14 cellular contexts compared by ENCODE assay signal in the genomic region with DNA sequence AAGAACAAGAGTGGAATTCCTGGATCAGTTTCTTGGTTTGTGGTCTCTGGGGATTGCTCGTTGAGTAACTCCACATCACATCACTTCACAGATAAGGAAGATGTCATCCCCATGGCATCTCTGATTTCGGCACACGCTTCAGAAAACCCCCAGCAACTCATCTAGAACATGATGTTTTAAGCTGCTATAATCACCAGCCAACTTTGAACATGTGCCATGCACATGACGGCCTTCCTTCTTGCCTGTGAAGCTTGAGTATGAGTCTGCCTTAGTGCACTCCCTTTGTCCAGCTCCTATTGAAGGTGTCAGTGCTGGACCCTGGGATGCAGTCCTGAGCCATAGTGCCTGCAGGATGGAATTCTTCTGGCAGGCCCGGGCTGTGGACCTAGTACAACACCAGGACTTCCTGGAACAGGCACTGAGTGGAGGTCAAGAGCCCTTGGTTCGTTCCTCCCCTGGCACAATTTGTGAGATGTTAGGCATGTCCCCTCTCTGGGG.
DNase-seq lines count a peak whose midpoint lies in the region; ATAC-seq, FAIRE-seq and TF ChIP-seq lines count a peak whose summit lies in the region.
"Had no signal": no experiment of that assay in that cellular context is flagged by ENCODE, and none has a peak within 500 bp of the region (broad histone marks: within the 10 kb centered on the region; RNA-seq: fewer than 3 reads in every experiment).

No MANE protein-coding gene starts in this region.

- DNase-seq in AG20443 (ENCODE audit: low spot score): peak; percentile 54
- DNase-seq in HK-2 (ENCODE audit: unreplicated experiment): peak; percentile 69
- DNase-seq in astrocyte (ENCODE audit: low read depth): peak; percentile 96
- DNase-seq in lung (ENCODE audit: low spot score): peak; percentile 57
- DNase-seq in occipital lobe (lab: John Stamatoyannopoulos, UW): no peak
- no peak for DNase-seq in GM12892 (ENCODE audit: insufficient read length)
- DNase-seq in left colon: no peak
- DNase-seq in inferior parietal cortex (ENCODE audit: extremely low spot score): no peak
- DNase-seq: activated CD8-positive, alpha-beta memory T cell treated with anti-CD3 and anti-CD28 coated beads, Interleukin-2, amount 50 U/mL, for 48 hours; erythroblast; NCI-H1694; testis had no signal

- peaks cover 2% of the 10 kb centered on the region for H3K9me3 Mint-ChIP-seq in astrocyte (ENCODE audit: unreplicated experiment)

- no peak overlapping the region for H3K9ac ChIP-seq in astrocyte (ENCODE audit: low read length)

- H3K27me3 ChIP-seq in astrocyte (ENCODE audit: insufficient read depth, low read length) (no peaks in the 10 kb centered on the region), lung (ENCODE audit: control insufficient read depth, insufficient read depth) (no peaks in the 10 kb centered on the region)
- H3K27me3 ChIP-seq: cardiac muscle cell, testis had no signal

- no peak overlapping the region for H2AFZ ChIP-seq in astrocyte (ENCODE audit: low read depth, low read length)

- H3K4me3 ChIP-seq in astrocyte (ENCODE audit: insufficient read depth, low read depth, low read length) (no peak overlapping the region), lung (no peak overlapping the region)
- H3K4me3 ChIP-seq: cardiac muscle cell, testis had no signal

- peaks cover 28% of the 10 kb centered on the region for H3K4me1 Mint-ChIP-seq in astrocyte (ENCODE audit: low read depth, unreplicated experiment)

- TF ChIP-seq POLR2A in GM12892 (IDR thresholded peaks at IDR 0.05; ENCODE audit: low read depth, low read length): no peak

- H3K27ac ChIP-seq in astrocyte (ENCODE audit: low read depth, low read length): peak overlapping the region; percentile 44
- no peak overlapping the region for H3K27ac ChIP-seq in lung (ENCODE audit: low read depth in 1 of 2, low read length in 1 of 2)
- H3K27ac ChIP-seq: cardiac muscle cell, testis had no signal

- H3K9me3 ChIP-seq in astrocyte (ENCODE audit: insufficient read depth, low read depth, low read length) (no peaks in the 10 kb centered on the region), lung (ENCODE audit: control insufficient read depth in 2 of 2, insufficient read depth in 1 of 2, low read length in 1 of 2) (no peaks in the 10 kb centered on the region)
- H3K9me3 ChIP-seq: testis had no signal

- WGBS in lung, 2 donors: 74 to 75% methylated on average over 6 of the region's 6 CpGs

- H3K4me1 ChIP-seq in astrocyte (ENCODE audit: insufficient read depth, low read length) (peaks cover 11% of the 10 kb centered on the region), lung (ENCODE audit: control insufficient read depth in 2 of 2, insufficient read depth in 2 of 2, low read length in 2 of 2) (peaks cover 0 to 6% of the 10 kb centered on the region in 2 donors)
- H3K4me1 ChIP-seq: testis had no signal

- H3K79me2 ChIP-seq in astrocyte (ENCODE audit: insufficient read depth, low read length): no peaks in the 10 kb centered on the region

- H3K4me2 ChIP-seq in astrocyte (ENCODE audit: low read length): peak overlapping the region; percentile 1

- ATAC-seq in lung (ENCODE audit: insufficient read depth, low FRiP score) (no peak), left colon (no peak)

- H4K20me1 ChIP-seq in astrocyte (ENCODE audit: insufficient read depth, low read length): no peaks in the 10 kb centered on the region

- TF ChIP-seq CTCF in astrocyte (IDR thresholded peaks at IDR 0.05; ENCODE audit: insufficient read depth, low read depth, low read length) (no peak), lung (IDR thresholded peaks at IDR 0.05; ENCODE audit: control extremely low read depth, extremely low read depth) (no peak)

- no peaks in the 10 kb centered on the region for H3K27me3 Mint-ChIP-seq in astrocyte (ENCODE audit: low read depth, unreplicated experiment)

- H3K27ac Mint-ChIP-seq in astrocyte (ENCODE audit: unreplicated experiment): peak overlapping the region; percentile 84
- H3K27ac Mint-ChIP-seq: progenitor cell of endocrine pancreas had no signal

- intact Hi-C loops in left colon (cut with DNase I, micrococcal nuclease): no loop called here

- H3K4me3 Mint-ChIP-seq in astrocyte (ENCODE audit: unreplicated experiment): peak overlapping the region; percentile 42

- H3K36me3 Mint-ChIP-seq in astrocyte (ENCODE audit: low read depth, unreplicated experiment): peaks cover 2% of the 10 kb centered on the region

- FAIRE-seq in astrocyte (lab: Jason Lieb, UNC) (peak; percentile 37), GM12892 (lab: Jason Lieb, UNC) (no peak)

- H3K36me3 ChIP-seq in astrocyte (ENCODE audit: insufficient read depth, low read length) (no peaks in the 10 kb centered on the region), lung (ENCODE audit: control insufficient read depth in 2 of 2, insufficient read depth in 2 of 2, low read length in 2 of 2) (no peaks in the 10 kb centered on the region)
- H3K36me3 ChIP-seq: cardiac muscle cell had no signal

Comparison
In these comparisons a context has a peak if more than half of its experiments do, and no peak if none do; other contexts are left out.
1. DNase-seq: peak in AG20443 (single experiment), HK-2 (single experiment), astrocyte (single experiment) and lung (single experiment); none in occipital lobe (single experiment), GM12892 (single experiment), left colon (0 of 2) and inferior parietal cortex (single experiment).